In genomic region chr14:29278301-29278700, GRCh38 we compare ENCODE assay signal across 29 cellular contexts.
"Had no signal": no experiment of that assay in that cellular context is flagged by ENCODE, and none has a peak within 500 bp of the region (broad histone marks: within the 10 kb centered on the region; RNA-seq: fewer than 3 reads in every experiment).

No MANE protein-coding gene starts in this region.

- H3K27me3 Mint-ChIP-seq: activated CD4-positive, alpha-beta memory T cell treated with anti-CD3 and anti-CD28 coated beads for 36 hours; activated CD4-positive, alpha-beta T cell treated with anti-CD3 and anti-CD28 coated beads, Interleukin-2, amount 10 ng/mL, durations not matched to agents 24 days and 14 days; activated naive CD8-positive, alpha-beta T cell treated with anti-CD3 and anti-CD28 coated beads for 36 hours; naive B cell; T-helper 17 cell had no signal

- H3K36me3 Mint-ChIP-seq: activated CD4-positive, alpha-beta memory T cell treated with anti-CD3 and anti-CD28 coated beads for 36 hours; activated naive CD8-positive, alpha-beta T cell treated with anti-CD3 and anti-CD28 coated beads for 36 hours; mesothelial cell of epicardium; naive B cell had no signal

- H3K27ac ChIP-seq: ascending aorta, brain microvascular endothelial cell, gastrocnemius medialis, hepatocyte, right atrium auricular region, spleen, tibial nerve had no signal

- H3K79me2 ChIP-seq: hepatocyte had no signal

- H3K4me3 Mint-ChIP-seq: activated CD4-positive, alpha-beta memory T cell treated with anti-CD3 and anti-CD28 coated beads for 36 hours; activated CD4-positive, alpha-beta T cell treated with anti-CD3 and anti-CD28 coated beads, Interleukin-2, amount 10 ng/mL, durations not matched to agents 24 days and 14 days; activated naive CD4-positive, alpha-beta T cell treated with anti-CD3 and anti-CD28 coated beads for 36 hours; activated naive CD8-positive, alpha-beta T cell treated with anti-CD3 and anti-CD28 coated beads for 36 hours; activated T-helper 1 cell treated with anti-CD3 and anti-CD28 coated beads, Interleukin-12 subunit alpha, Interleukin-12 subunit beta, Interleukin-2, Interleukin-4 antibody, amounts not matched to agents 30 ng/mL and 10 ng/mL and 1 ng/mL, durations not matched to agents 14 hours and 24 hours and 36 hours; mesothelial cell of epicardium; naive B cell; nephron progenitor cell; T-helper 17 cell had no signal

- DNase-seq: activated CD4-positive, alpha-beta memory T cell treated with anti-CD3 and anti-CD28 coated beads for 36 hours; activated CD4-positive, alpha-beta T cell treated with anti-CD3 and anti-CD28 coated beads, Interleukin-2, amount 10 ng/mL, durations not matched to agents 24 days and 14 days; activated CD4-positive, CD25-positive, alpha-beta regulatory T cell treated with anti-CD3 and anti-CD28 coated beads, Interleukin-2, amount 50 U/mL, for 72 hours; activated CD8-positive, alpha-beta memory T cell treated with anti-CD3 and anti-CD28 coated beads, Interleukin-2, amount 50 U/mL, for 4 hours; activated effector memory CD4-positive, alpha-beta T cell treated with anti-CD3 and anti-CD28 coated beads, Interleukin-2, amount 50 U/mL, for 16 hours; activated naive CD4-positive, alpha-beta T cell treated with anti-CD3 and anti-CD28 coated beads for 36 hours; activated naive CD8-positive, alpha-beta T cell treated with anti-CD3 and anti-CD28 coated beads for 36 hours; activated T-cell treated with anti-CD3 and anti-CD28 coated beads, Interleukin-2, amount 50 U/mL, for 1 hour; brain microvascular endothelial cell; central memory CD4-positive, alpha-beta T cell; effector CD8-positive, alpha-beta T cell; gastrocnemius medialis; left colon; mammary epithelial cell; naive B cell; nephron progenitor cell; nucleus accumbens; spleen; stimulated activated naive CD4-positive, alpha-beta T cell; T-helper 17 cell had no signal

- H3K9me3 ChIP-seq: ascending aorta, gastrocnemius medialis, right atrium auricular region, spleen, tibial nerve had no signal

- H3K4me2 ChIP-seq: hepatocyte had no signal

- H3K4me3 ChIP-seq: ascending aorta, gastrocnemius medialis, hepatocyte, right atrium auricular region, spleen, tibial nerve had no signal

- H3K27me3 ChIP-seq: ascending aorta, brain microvascular endothelial cell, gastrocnemius medialis, hepatocyte, right atrium auricular region, spleen, tibial nerve had no signal

- H3K9me3 Mint-ChIP-seq: mesothelial cell of epicardium, nephron progenitor cell had no signal

- H3K36me3 ChIP-seq: ascending aorta, brain microvascular endothelial cell, gastrocnemius medialis, right atrium auricular region, spleen, tibial nerve had no signal

- FAIRE-seq: colon, endometrium, keratinocyte had no signal

- H2AFZ ChIP-seq: hepatocyte had no signal

- H3K27ac Mint-ChIP-seq: activated CD4-positive, alpha-beta memory T cell treated with anti-CD3 and anti-CD28 coated beads for 36 hours; activated CD4-positive, alpha-beta T cell treated with anti-CD3 and anti-CD28 coated beads, Interleukin-2, amount 10 ng/mL, durations not matched to agents 24 days and 14 days; activated naive CD4-positive, alpha-beta T cell treated with anti-CD3 and anti-CD28 coated beads for 36 hours; activated naive CD8-positive, alpha-beta T cell treated with anti-CD3 and anti-CD28 coated beads for 36 hours; activated T-helper 1 cell treated with anti-CD3 and anti-CD28 coated beads, Interleukin-12 subunit alpha, Interleukin-12 subunit beta, Interleukin-2, Interleukin-4 antibody, amounts not matched to agents 30 ng/mL and 10 ng/mL and 1 ng/mL, durations not matched to agents 14 hours and 24 hours and 36 hours; mesothelial cell of epicardium; naive B cell; nephron progenitor cell; T-helper 17 cell had no signal

- ATAC-seq: gastrocnemius medialis, left colon, T-helper 17 cell had no signal

- H3K4me1 Mint-ChIP-seq: activated CD4-positive, alpha-beta T cell treated with anti-CD3 and anti-CD28 coated beads, Interleukin-2, amount 10 ng/mL, durations not matched to agents 24 days and 14 days; activated naive CD8-positive, alpha-beta T cell treated with anti-CD3 and anti-CD28 coated beads for 36 hours; naive B cell; T-helper 17 cell had no signal

- H3K4me1 ChIP-seq: ascending aorta, gastrocnemius medialis, right atrium auricular region, spleen, tibial nerve had no signal
